ENCODE assay signal across 8 cellular contexts in the genomic region with DNA sequence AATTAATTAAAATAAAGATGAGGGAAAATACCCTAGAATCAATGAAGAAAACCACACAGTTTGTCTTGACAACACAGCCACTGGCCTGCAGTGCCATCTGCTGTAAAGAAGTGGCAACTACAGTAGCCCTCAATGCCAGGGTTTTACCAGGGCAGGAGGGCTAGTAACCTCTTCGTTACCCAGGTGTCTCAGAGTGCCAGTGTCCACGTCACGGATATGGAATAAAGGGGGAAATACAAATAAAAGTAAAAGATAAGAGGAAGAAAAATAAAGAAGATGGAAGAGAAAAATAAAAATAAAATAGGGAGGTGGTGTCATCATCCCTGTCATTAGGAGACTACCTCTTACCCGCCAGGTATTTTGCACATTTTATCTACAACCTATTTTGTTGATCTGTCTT. TPM values are rescaled to one million over a fixed set of nuclear protein-coding genes. Genes with fewer than 3 reads are reported as not detected.
DNase-seq lines count a peak whose midpoint lies in the region; ATAC-seq and TF ChIP-seq lines count a peak whose summit lies in the region.

No MANE protein-coding gene starts in this region.

- CTCF ChIA-PET in activated CD8-positive, alpha-beta memory T cell treated with anti-CD3 and anti-CD28 coated beads, Interleukin-2, amount 10 ng/mL, durations not matched to agents 7 days and 5 days (lab: Charles Lee) = interaction anchor here (0.6 to 5.6 kb wide), 20 partner anchors 9 to 1087 kb away, joined by 3 to 47 read pairs (median 4); no protein-coding TSS in a partner anchor
- CTCF ChIA-PET in naive thymus-derived CD4-positive, alpha-beta T cell (lab: Charles Lee) = interaction anchor here (0.5 to 3.1 kb wide), 7 partner anchors 9 to 1279 kb away, joined by 3 to 12 read pairs (median 4); no protein-coding TSS in a partner anchor

- H3K27me3 Mint-ChIP-seq in activated CD8-positive, alpha-beta memory T cell treated with anti-CD3 and anti-CD28 coated beads, Interleukin-2, amount 10 ng/mL, durations not matched to agents 7 days and 5 days = peaks cover 15% of the 10 kb centered on the region
- H3K27me3 Mint-ChIP-seq in naive thymus-derived CD4-positive, alpha-beta T cell = peaks cover 0 to 19% (median 9%) of the 10 kb centered on the region in 5 donors

- no peaks in the 10 kb centered on the region for H3K9me3 Mint-ChIP-seq in activated CD8-positive, alpha-beta memory T cell treated with anti-CD3 and anti-CD28 coated beads, Interleukin-2, amount 10 ng/mL, durations not matched to agents 7 days and 5 days (ENCODE audit: low read depth)
- H3K9me3 Mint-ChIP-seq in naive thymus-derived CD4-positive, alpha-beta T cell = no peaks in the 10 kb centered on the region

- peak; percentile 53 for ATAC-seq in HG02759 (IDR thresholded peaks at IDR 0.05; ENCODE audit: unreplicated experiment)
- peak; percentile 43 for ATAC-seq in activated CD8-positive, alpha-beta memory T cell treated with anti-CD3 and anti-CD28 coated beads, Interleukin-2, amount 10 ng/mL, durations not matched to agents 7 days and 5 days
- ATAC-seq in naive thymus-derived CD4-positive, alpha-beta T cell = peak; percentile 79

- 23 to 35% methylated on average over 4 of the region's 4 CpGs for WGBS in testis, 2 donors

- no peak overlapping the region for H3K27ac Mint-ChIP-seq in activated CD8-positive, alpha-beta memory T cell treated with anti-CD3 and anti-CD28 coated beads, Interleukin-2, amount 10 ng/mL, durations not matched to agents 7 days and 5 days
- peak overlapping the region in 1 of 9 donors; percentile 55 for H3K27ac Mint-ChIP-seq in naive thymus-derived CD4-positive, alpha-beta T cell

- H3K4me3 Mint-ChIP-seq in activated CD8-positive, alpha-beta memory T cell treated with anti-CD3 and anti-CD28 coated beads, Interleukin-2, amount 10 ng/mL, durations not matched to agents 7 days and 5 days = no peak overlapping the region
- H3K4me3 Mint-ChIP-seq in naive thymus-derived CD4-positive, alpha-beta T cell = no peak overlapping the region

- H3K36me3 ChIP-seq in naive thymus-derived CD4-positive, alpha-beta T cell (ENCODE audit: control insufficient read depth in 2 of 3, insufficient read depth in 3 of 3, low read length in 3 of 3) = no peaks in the 10 kb centered on the region
- no peaks in the 10 kb centered on the region for H3K36me3 ChIP-seq in testis (ENCODE audit: low read depth, missing control alignments)

- no peaks in the 10 kb centered on the region for H3K27me3 ChIP-seq in naive thymus-derived CD4-positive, alpha-beta T cell (ENCODE audit: control insufficient read depth in 2 of 2, insufficient read depth in 2 of 2, low read length in 2 of 2)
- H3K27me3 ChIP-seq in testis = no peaks in the 10 kb centered on the region

- H3K36me3 Mint-ChIP-seq in activated CD8-positive, alpha-beta memory T cell treated with anti-CD3 and anti-CD28 coated beads, Interleukin-2, amount 10 ng/mL, durations not matched to agents 7 days and 5 days = no peaks in the 10 kb centered on the region
- no peaks in the 10 kb centered on the region for H3K36me3 Mint-ChIP-seq in naive thymus-derived CD4-positive, alpha-beta T cell

- peak; percentile 98 for TF ChIP-seq CTCF in epithelial cell of proximal tubule (conservative IDR thresholded peaks at IDR 0.05; ENCODE audit: low read depth, low read length)
- TF ChIP-seq CTCF in testis (IDR thresholded peaks at IDR 0.05) = peak; percentile 95 to 98 (median 96)

- no peaks in the 10 kb centered on the region for H3K9me3 ChIP-seq in naive thymus-derived CD4-positive, alpha-beta T cell (ENCODE audit: control insufficient read depth in 2 of 3, low read length in 3 of 3)
- no peaks in the 10 kb centered on the region for H3K9me3 ChIP-seq in testis

- H3K4me1 Mint-ChIP-seq in activated CD8-positive, alpha-beta memory T cell treated with anti-CD3 and anti-CD28 coated beads, Interleukin-2, amount 10 ng/mL, durations not matched to agents 7 days and 5 days = peaks cover 20% of the 10 kb centered on the region
- H3K4me1 Mint-ChIP-seq in naive thymus-derived CD4-positive, alpha-beta T cell = peaks cover 0 to 19% (median 6%) of the 10 kb centered on the region in 7 donors

- no peaks in the 10 kb centered on the region for H3K4me1 ChIP-seq in naive thymus-derived CD4-positive, alpha-beta T cell (ENCODE audit: control insufficient read depth in 2 of 2, insufficient read depth in 2 of 2, low read length in 2 of 2)
- peaks cover 53% of the 10 kb centered on the region for H3K4me1 ChIP-seq in testis

- H3K4me3 ChIP-seq in epithelial cell of proximal tubule (ENCODE audit: low read depth, low read length) (no peak overlapping the region), testis (no peak overlapping the region)
- H3K4me3 ChIP-seq in naive thymus-derived CD4-positive, alpha-beta T cell (ENCODE audit: low read length) = no peak overlapping the region

- H3K27ac ChIP-seq in naive thymus-derived CD4-positive, alpha-beta T cell (ENCODE audit: low read depth, low read length) = no peak overlapping the region
- H3K27ac ChIP-seq in testis = no peak overlapping the region

- POLR2A ChIA-PET in naive thymus-derived CD4-positive, alpha-beta T cell (lab: Charles Lee) = no interaction called here

- no peak for TF ChIP-seq POLR2A in testis (IDR thresholded peaks at IDR 0.05)

- intact Hi-C loops in naive thymus-derived CD4-positive, alpha-beta T cell (cut with micrococcal nuclease) = loop anchor here (1.0 to 10.0 kb wide), 12 partner anchors 201 to 1177 kb away; a partner anchor contains a TSS
- intact Hi-C loops in testis (cut with DNase I; ENCODE audit: low total_unique reads) = loop anchor here (5.0 to 10.0 kb wide), 2 partner anchors 281 to 324 kb away; no protein-coding TSS in a partner anchor

- DNase-seq in NCI-H1436 (lab: John Stamatoyannopoulos, UW) (peak; percentile 36), NCI-H1436 treated with DMSO at 0.1 percent for 48 hours (lab: John Stamatoyannopoulos, UW) (no peak), NCI-H526 treated with DMSO at 0.1 percent for 48 hours (lab: John Stamatoyannopoulos, UW) (peak; percentile 23), epithelial cell of proximal tubule (ENCODE audit: low read depth) (no peak), testis (peak; percentile 78)
- DNase-seq in activated CD8-positive, alpha-beta memory T cell treated with anti-CD3 and anti-CD28 coated beads, Interleukin-2, amount 10 ng/mL, durations not matched to agents 7 days and 5 days = peak; percentile 64
- peak in 7 of 9 donors; percentile 16 to 51 (median 39) for DNase-seq in naive thymus-derived CD4-positive, alpha-beta T cell

RNA-seq across cellular contexts. Expression of a gene that starts 14.2 kb away (rescaled TPM):
- total RNA-seq in activated CD8-positive, alpha-beta memory T cell treated with anti-CD3 and anti-CD28 coated beads, Interleukin-2, amount 10 ng/mL, durations not matched to agents 7 days and 5 days = not detected
- total RNA-seq in epithelial cell of proximal tubule (9.3 and 24.3 TPM in 2 replicates), testis (1 to 10 TPM; 2.7 to 3.4 TPM)
- total RNA-seq in naive thymus-derived CD4-positive, alpha-beta T cell = 1 to 10 TPM in 1 of 5 experiments, under 1 TPM in 1, not detected in 3; 0.24 to 1.0 TPM
- not detected for polyA plus RNA-seq in naive thymus-derived CD4-positive, alpha-beta T cell
- 6.4 TPM for polyA plus RNA-seq in testis (ENCODE audit: insufficient read depth, low read depth, low replicate concordance)

Comparison
In these comparisons a context has a peak if more than half of its experiments do, and no peak if none do; other contexts are left out.
1. DNase-seq: peak in NCI-H1436 (single experiment), NCI-H526 treated with DMSO at 0.1 percent for 48 hours (single experiment), activated CD8-positive, alpha-beta memory T cell treated with anti-CD3 and anti-CD28 coated beads, Interleukin-2, amount 10 ng/mL, durations not matched to agents 7 days and 5 days (single experiment), naive thymus-derived CD4-positive, alpha-beta T cell (7 of 9) and testis (single experiment); none in NCI-H1436 treated with DMSO at 0.1 percent for 48 hours (single experiment) and epithelial cell of proximal tubule (single experiment).
2. Peak in every context shown above with its lines, with median percentiles within 50 percentile points of each other: ATAC-seq.